Comparison of ENCODE assay signal across 16 cellular contexts in the genomic region with DNA sequence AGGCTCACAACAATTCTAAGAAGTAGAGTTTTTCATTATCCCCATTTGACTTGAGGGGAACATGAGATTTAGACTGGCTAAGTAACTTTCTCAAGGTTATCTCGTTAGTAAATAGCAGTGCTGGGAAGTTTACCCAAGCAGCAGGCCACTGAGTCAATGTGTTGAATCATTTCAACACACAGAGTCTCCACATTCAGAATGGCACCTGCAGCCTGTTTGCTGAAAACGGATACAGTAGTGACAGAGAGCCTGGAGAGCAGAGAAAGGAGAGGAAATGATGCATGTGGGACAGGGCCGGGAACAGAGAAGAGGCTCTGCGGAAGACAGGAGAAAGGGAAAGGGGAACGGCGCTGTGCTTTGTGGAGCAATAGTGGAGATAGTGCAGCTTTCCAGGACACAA. TPM values are rescaled to one million over a fixed set of nuclear protein-coding genes. Genes with fewer than 3 reads are reported as not detected.
A peak's percentile ranks its signal among the peaks of the same experiment; 100 is the strongest.
DNase-seq lines count a peak whose midpoint lies in the region; ATAC-seq and TF ChIP-seq lines count a peak whose summit lies in the region.
"Had no signal": no experiment of that assay in that cellular context is flagged by ENCODE, and none has a peak within 500 bp of the region (broad histone marks: within the 10 kb centered on the region; RNA-seq: fewer than 3 reads in every experiment).

No MANE protein-coding gene starts in this region.

- H2AFZ ChIP-seq in Karpas-422 (ENCODE audit: low read length): no peak overlapping the region

- intact Hi-C loops in MCF 10A (cut with micrococcal nuclease): no loop called here
- intact Hi-C loops in breast epithelium (cut with DNase I; ENCODE audit: low total_unique reads): no loop called here

- no peaks in the 10 kb centered on the region for H3K27me3 ChIP-seq in breast epithelium
- H3K27me3 ChIP-seq in foreskin keratinocyte: no peaks in the 10 kb centered on the region
- H3K27me3 ChIP-seq in Karpas-422 (ENCODE audit: low read length): no peaks in the 10 kb centered on the region

- POLR2A ChIA-PET in MCF 10A (lab: Yijun Ruan, JAX): interaction anchor here (1.2 to 6.5 kb wide), 10 partner anchors 8 to 620 kb away, joined by 3 to 120 read pairs (median 6); a partner anchor contains a TSS

- H3K27me3 Mint-ChIP-seq in MCF 10A (ENCODE audit: insufficient read depth, unreplicated experiment): no peaks in the 10 kb centered on the region
- H3K27me3 Mint-ChIP-seq: activated CD4-positive, alpha-beta T cell treated with anti-CD3 and anti-CD28 coated beads for 36 hours had no signal

- TF ChIP-seq CTCF in MCF 10A (IDR thresholded peaks at IDR 0.05; ENCODE audit: unreplicated experiment) (no peak), breast epithelium (IDR thresholded peaks at IDR 0.05) (no peak), foreskin keratinocyte (conservative IDR thresholded peaks at IDR 0.05) (no peak), GM10266 (IDR thresholded peaks at IDR 0.05; ENCODE audit: control insufficient read depth, insufficient read depth, low read depth, missing control alignments) (no peak)

- no peak overlapping the region for H3K4me3 ChIP-seq in breast epithelium
- H3K4me3 ChIP-seq in Karpas-422 (ENCODE audit: low read length): no peak overlapping the region

- H3K36me3 ChIP-seq in breast epithelium (no peaks in the 10 kb centered on the region), Karpas-422 (ENCODE audit: insufficient read depth, low read length) (no peaks in the 10 kb centered on the region)

- no peaks in the 10 kb centered on the region for H3K9me3 Mint-ChIP-seq in MCF 10A (ENCODE audit: unreplicated experiment)
- H3K9me3 Mint-ChIP-seq: CD8-positive, alpha-beta memory T cell; IgD-negative memory B cell had no signal

- no peaks in the 10 kb centered on the region for H4K20me1 ChIP-seq in Karpas-422 (ENCODE audit: insufficient read depth, low read depth, low read length)

- no peak overlapping the region for H3K9ac ChIP-seq in Karpas-422 (ENCODE audit: low read length)

- BruUV-seq in MCF 10A (replicated peaks; lab: Mats Ljungman, UMichigan): no TSS peak

- peak overlapping the region; percentile 0 for H3K27ac Mint-ChIP-seq in MCF 10A (ENCODE audit: low read depth, unreplicated experiment)
- H3K27ac Mint-ChIP-seq: activated CD4-positive, alpha-beta T cell treated with anti-CD3 and anti-CD28 coated beads for 36 hours; activated naive CD8-positive, alpha-beta T cell treated with anti-CD3 and anti-CD28 coated beads, Interleukin-2, amount 10 ng/mL, durations not matched to agents 7 days and 5 days; CD8-positive, alpha-beta memory T cell had no signal

- H3K9me2 ChIP-seq in Karpas-422 (replicated peaks; ENCODE audit: insufficient read depth, low read length): no peaks in the 10 kb centered on the region

- no peaks in the 10 kb centered on the region for H3K79me2 ChIP-seq in Karpas-422 (ENCODE audit: low read length)

- peak; percentile 57 for DNase-seq in MCF 10A (ENCODE audit: unreplicated experiment)
- DNase-seq in breast epithelium (ENCODE audit: low spot score in 2 of 2): no peak
- DNase-seq in amniotic epithelial cell (ENCODE audit: low read depth): peak; percentile 62
- DNase-seq in foreskin keratinocyte: peak; percentile 73 to 77
- DNase-seq in Karpas-422: no peak
- DNase-seq in NCI-H526 treated with DMSO at 0.1 percent for 48 hours (lab: John Stamatoyannopoulos, UW): no peak
- no peak for DNase-seq in GM10266 (ENCODE audit: extremely low spot score)
- DNase-seq in stimulated activated naive CD8-positive, alpha-beta T cell treated with anti-CD3 and anti-CD28 coated beads, Interleukin-15, Interleukin-2, amounts not matched to agents 100 U/mL and 50 U/mL, for 24 hours: no peak
- DNase-seq: ACHN; activated CD4-positive, alpha-beta T cell treated with anti-CD3 and anti-CD28 coated beads for 36 hours; activated naive CD8-positive, alpha-beta T cell treated with anti-CD3 and anti-CD28 coated beads, Interleukin-2, amount 10 ng/mL, durations not matched to agents 7 days and 5 days; CD8-positive, alpha-beta memory T cell; left colon; NCI-H510A treated with DMSO at 0.1 percent for 48 hours; stimulated activated CD4-positive, alpha-beta T cell treated with anti-CD3 and anti-CD28 coated beads, Interleukin-15, amount 100 ng/mL, for 24 hours had no signal

- peaks cover 38% of the 10 kb centered on the region for H3K4me1 Mint-ChIP-seq in MCF 10A (ENCODE audit: insufficient read depth, unreplicated experiment)
- H3K4me1 Mint-ChIP-seq: activated CD4-positive, alpha-beta T cell treated with anti-CD3 and anti-CD28 coated beads for 36 hours; CD8-positive, alpha-beta memory T cell had no signal

- no peaks in the 10 kb centered on the region for H3K36me3 Mint-ChIP-seq in MCF 10A (ENCODE audit: insufficient read depth, unreplicated experiment)

- H3K27ac ChIP-seq in breast epithelium: no peak overlapping the region
- peak overlapping the region; percentile 56 for H3K27ac ChIP-seq in foreskin keratinocyte
- no peak overlapping the region for H3K27ac ChIP-seq in Karpas-422 (ENCODE audit: low read length)

- CTCF ChIA-PET in MCF 10A (lab: Yijun Ruan, JAX): interaction anchor here (0.6 to 1.6 kb wide), 2 partner anchors 11 to 15 kb away, joined by 3 to 4 read pairs; no protein-coding TSS in a partner anchor

- no peak overlapping the region for H3K4me3 Mint-ChIP-seq in MCF 10A (ENCODE audit: unreplicated experiment)
- H3K4me3 Mint-ChIP-seq: activated CD4-positive, alpha-beta T cell treated with anti-CD3 and anti-CD28 coated beads for 36 hours; activated naive CD8-positive, alpha-beta T cell treated with anti-CD3 and anti-CD28 coated beads, Interleukin-2, amount 10 ng/mL, durations not matched to agents 7 days and 5 days; CD8-positive, alpha-beta memory T cell; IgD-negative memory B cell had no signal

- TF ChIP-seq POLR2A in breast epithelium (IDR thresholded peaks at IDR 0.05): no peak

- H3K4me1 ChIP-seq in breast epithelium (peaks cover 0 to 6% of the 10 kb centered on the region in 2 donors), foreskin keratinocyte (peaks cover 46% of the 10 kb centered on the region), Karpas-422 (ENCODE audit: low read length) (no peaks in the 10 kb centered on the region)

- H3K9me3 ChIP-seq in breast epithelium (no peaks in the 10 kb centered on the region), Karpas-422 (ENCODE audit: low read length) (no peaks in the 10 kb centered on the region)

- peak; percentile 53 for ATAC-seq in foreskin keratinocyte
- no peak for ATAC-seq in stimulated activated naive CD8-positive, alpha-beta T cell treated with anti-CD3 and anti-CD28 coated beads, Interleukin-15, Interleukin-2, amounts not matched to agents 100 U/mL and 50 U/mL, for 24 hours
- ATAC-seq: activated CD4-positive, alpha-beta T cell treated with anti-CD3 and anti-CD28 coated beads for 36 hours; left colon had no signal

- H3K4me2 ChIP-seq in Karpas-422 (ENCODE audit: low read depth, low read length, poor library complexity, severe bottlenecking): no peak overlapping the region

RNA-seq across cellular contexts. Expression of a gene that starts 33.5 kb away (rescaled TPM):
- total RNA-seq in MCF 10A (2022): 12.0 and 13.5 TPM in 2 replicates
- 10 to 100 TPM; 10.2 to 16.8 (median 11.2) TPM for total RNA-seq in breast epithelium
- total RNA-seq in foreskin keratinocyte: 6.4 and 6.8 TPM in 2 replicates
- 1.4 and 1.6 TPM in 2 replicates for polyA plus RNA-seq in foreskin keratinocyte
- total RNA-seq in Karpas-422 (2014; rRNA removed; shearing (Covaris generic); ENCODE audit: low replicate concordance): 1.7 and 4.2 TPM in 2 replicates

Comparison
In these comparisons a context has a peak if more than half of its experiments do, and no peak if none do; other contexts are left out.
1. DNase-seq: peak in MCF 10A (single experiment), amniotic epithelial cell (single experiment) and foreskin keratinocyte (2 of 2); none in breast epithelium (0 of 2), Karpas-422 (single experiment), NCI-H526 treated with DMSO at 0.1 percent for 48 hours (single experiment), GM10266 (single experiment) and stimulated activated naive CD8-positive, alpha-beta T cell treated with anti-CD3 and anti-CD28 coated beads, Interleukin-15, Interleukin-2, amounts not matched to agents 100 U/mL and 50 U/mL, for 24 hours (single experiment).